18 cellular contexts compared by ENCODE assay signal in genomic region chr6:147742445-147742844, GRCh38.
"Had no signal": no experiment of that assay in that cellular context is flagged by ENCODE, and none has a peak within 500 bp of the region (broad histone marks: within the 10 kb centered on the region; RNA-seq: fewer than 3 reads in every experiment).

No MANE protein-coding gene starts in this region.

- H3K27ac ChIP-seq: colonic mucosa, heart left ventricle, neutrophil, psoas muscle, suprapubic skin, thyroid gland, upper lobe of left lung, vagina had no signal

- H3K27me3 ChIP-seq: colonic mucosa, heart left ventricle, neutrophil, suprapubic skin, thyroid gland, upper lobe of left lung, vagina had no signal

- DNase-seq: colonic mucosa; dermis blood vessel endothelial cell; heart left ventricle; hypothalamus; mammary epithelial cell; naive thymus-derived CD4-positive, alpha-beta T cell; nephron progenitor cell; psoas muscle; right cardiac atrium; stimulated activated CD4-positive, alpha-beta T cell treated with anti-CD3 and anti-CD28 coated beads, Interleukin-2, amount 100 ng/mL, for 48 hours; stimulated activated naive CD8-positive, alpha-beta T cell treated with anti-CD3 and anti-CD28 coated beads, Interleukin-15, Interleukin-2, amounts not matched to agents 100 U/mL and 50 U/mL, for 24 hours; thyroid gland; upper lobe of left lung had no signal

- H3K4me1 ChIP-seq: colonic mucosa, psoas muscle, thyroid gland, upper lobe of left lung, vagina had no signal

- ATAC-seq: heart left ventricle; left lobe of liver; naive thymus-derived CD4-positive, alpha-beta T cell; psoas muscle; right cardiac atrium; stimulated activated naive CD8-positive, alpha-beta T cell treated with anti-CD3 and anti-CD28 coated beads, Interleukin-15, Interleukin-2, amounts not matched to agents 100 U/mL and 50 U/mL, for 24 hours had no signal

- H3K9me3 ChIP-seq: colonic mucosa, heart left ventricle, neutrophil, psoas muscle, suprapubic skin, thyroid gland, upper lobe of left lung, vagina had no signal

- H3K36me3 ChIP-seq: colonic mucosa, heart left ventricle, neutrophil, suprapubic skin, thyroid gland, upper lobe of left lung, vagina had no signal

- H3K4me2 ChIP-seq: smooth muscle cell had no signal

- H3K4me3 ChIP-seq: colonic mucosa, heart left ventricle, psoas muscle, smooth muscle cell, suprapubic skin, thyroid gland, upper lobe of left lung, vagina had no signal
